In the genomic region with DNA sequence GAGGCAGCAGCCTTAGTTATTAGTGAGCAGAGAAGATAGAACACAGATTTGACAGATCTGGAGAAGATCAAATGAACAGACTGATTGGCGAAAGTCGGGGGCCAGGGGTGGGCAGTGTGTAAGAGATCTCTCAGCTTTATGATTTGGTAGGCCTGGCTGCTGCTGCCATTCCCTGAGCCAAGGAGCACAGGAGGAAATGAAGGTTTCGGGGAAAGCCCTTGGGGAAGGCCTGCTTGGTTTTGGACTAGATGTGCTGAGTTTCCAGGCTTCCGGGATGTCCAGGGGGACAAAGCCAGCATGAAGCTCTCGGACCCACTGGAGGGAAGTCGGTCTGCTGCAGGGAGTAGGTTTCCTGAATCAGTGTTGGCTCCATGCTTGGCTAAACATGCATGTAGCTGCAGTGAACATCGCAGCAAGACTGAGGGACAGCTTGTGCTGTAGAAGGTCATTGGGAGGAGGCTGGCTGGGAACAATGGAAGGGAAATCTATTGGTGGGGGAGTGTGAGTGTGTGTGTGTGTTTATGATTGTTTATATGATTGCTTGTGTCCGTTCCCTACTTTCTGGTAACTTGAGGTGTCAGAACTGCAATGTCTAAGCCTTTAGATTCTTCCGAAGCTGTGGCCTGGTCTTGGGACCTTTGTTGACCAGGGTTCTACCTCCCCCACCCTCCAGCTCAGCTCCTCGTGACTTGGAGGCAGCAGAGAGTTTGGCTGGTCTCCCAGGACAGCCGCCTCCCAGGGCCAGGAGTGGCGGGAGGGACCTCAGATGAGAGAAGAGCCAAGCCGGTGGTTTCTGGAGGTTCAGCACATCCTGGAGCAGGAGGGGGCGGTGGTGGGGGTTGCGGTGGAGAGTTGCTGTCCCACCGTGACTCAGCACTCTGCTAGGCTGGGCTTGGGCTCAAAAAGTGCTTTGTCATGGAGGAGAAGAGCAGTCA, we compare ENCODE assay signal across 1 cellular context.
TF ChIP-seq lines count a peak whose summit lies in the region.

No MANE protein-coding gene starts in this region.

TF ChIP-seq in endothelial cell of umbilical vein, 7 proteins besides CTCF, POLR2A, EP300 and RAD21:
- TF ChIP-seq FOS (IDR thresholded peaks at IDR 0.05; ENCODE audit: borderline replicate concordance, insufficient read depth, low read length) (peak; percentile 27), EZH2 (IDR thresholded peaks at IDR 0.05; ENCODE audit: borderline replicate concordance, low read depth, low read length, severe bottlenecking) (no peak), JUN (IDR thresholded peaks at IDR 0.05; ENCODE audit: borderline replicate concordance, insufficient read depth, insufficient read length, low read depth) (no peak), MYC (IDR thresholded peaks at IDR 0.05; ENCODE audit: low read depth, low read length) (peak; percentile 34), GATA2 (IDR thresholded peaks at IDR 0.05; ENCODE audit: insufficient read depth, insufficient read length, low read depth, low read length) (no peak), POLR2AphosphoS5 (IDR thresholded peaks at IDR 0.05; ENCODE audit: insufficient read depth, low read depth, low read length) (peak; percentile 80)
- TF ChIP-seq, protein P1, sequence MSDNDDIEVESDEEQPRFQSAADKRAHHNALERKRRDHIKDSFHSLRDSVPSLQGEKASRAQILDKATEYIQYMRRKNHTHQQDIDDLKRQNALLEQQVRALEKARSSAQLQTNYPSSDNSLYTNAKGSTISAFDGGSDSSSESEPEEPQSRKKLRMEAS (IDR thresholded peaks at IDR 0.05; ENCODE audit: insufficient read depth, insufficient read length) = peak; percentile 81
